ENCODE assay signal across 10 cellular contexts in genomic region chr20:44074252-44075151, GRCh38.
DNase-seq lines count a peak whose midpoint lies in the region; TF ChIP-seq lines count a peak whose summit lies in the region.
"Had no signal": no experiment of that assay in that cellular context is flagged by ENCODE, and none has a peak within 500 bp of the region (broad histone marks: within the 10 kb centered on the region; RNA-seq: fewer than 3 reads in every experiment).

No MANE protein-coding gene starts in this region.

- H3K36me3 Mint-ChIP-seq in dendritic cell treated with granulocyte-macrophage colony-stimulating factor and Interleukin-4, amounts not matched to agents 40 ng/mL and 50 ng/mL, for 4 days (ENCODE audit: low read depth), result no peaks in the 10 kb centered on the region
- H3K36me3 Mint-ChIP-seq in osteocyte (ENCODE audit: unreplicated experiment) (no peaks in the 10 kb centered on the region), chondrocyte (ENCODE audit: low read depth) (no peaks in the 10 kb centered on the region)

- intact Hi-C loops in dendritic cell treated with granulocyte-macrophage colony-stimulating factor and Interleukin-4, amounts not matched to agents 40 ng/mL and 50 ng/mL, for 4 days (cut with micrococcal nuclease), result no loop called here

- no peak overlapping the region for H3K4me3 Mint-ChIP-seq in dendritic cell treated with granulocyte-macrophage colony-stimulating factor and Interleukin-4, amounts not matched to agents 40 ng/mL and 50 ng/mL, for 4 days
- H3K4me3 Mint-ChIP-seq in osteocyte (ENCODE audit: unreplicated experiment), result no peak overlapping the region
- no peak overlapping the region for H3K4me3 Mint-ChIP-seq in chondrocyte (ENCODE audit: unreplicated experiment)

- TF ChIP-seq CTCF in osteocyte (IDR thresholded peaks at IDR 0.05) (no peak), chondrocyte (IDR thresholded peaks at IDR 0.05) (no peak)

- H3K4me1 Mint-ChIP-seq in dendritic cell treated with granulocyte-macrophage colony-stimulating factor and Interleukin-4, amounts not matched to agents 40 ng/mL and 50 ng/mL, for 4 days (ENCODE audit: low read depth), result peaks cover 46% of the 10 kb centered on the region
- H3K4me1 Mint-ChIP-seq in osteocyte (ENCODE audit: unreplicated experiment) (peaks cover 5% of the 10 kb centered on the region), chondrocyte (ENCODE audit: low read depth) (peaks cover 3% of the 10 kb centered on the region)

- in situ Hi-C loops in G401 (cut with HindIII; ENCODE audit: low sequenced_read_pairs), result no loop called here

- H3K27ac Mint-ChIP-seq in dendritic cell treated with granulocyte-macrophage colony-stimulating factor and Interleukin-4, amounts not matched to agents 40 ng/mL and 50 ng/mL, for 4 days, result peak overlapping the region; percentile 55
- H3K27ac Mint-ChIP-seq in osteocyte (ENCODE audit: unreplicated experiment) (no peak overlapping the region), chondrocyte (ENCODE audit: unreplicated experiment) (no peak overlapping the region)

- peaks cover 2% of the 10 kb centered on the region for H3K27me3 Mint-ChIP-seq in dendritic cell treated with granulocyte-macrophage colony-stimulating factor and Interleukin-4, amounts not matched to agents 40 ng/mL and 50 ng/mL, for 4 days
- H3K27me3 Mint-ChIP-seq in osteocyte (ENCODE audit: unreplicated experiment) (peaks cover 16% of the 10 kb centered on the region), chondrocyte (ENCODE audit: low read depth) (peaks cover 24% of the 10 kb centered on the region)

- DNase-seq in G401 (ENCODE audit: low spot score) (peak; percentile 56), NOMO-1 treated with dmso at 0.1 percent for 144 hours (lab: John Stamatoyannopoulos, UW; ENCODE audit: unreplicated experiment) (peak; percentile 63), osteocyte (ENCODE audit: extremely low spot score, unreplicated experiment) (peak; percentile 54), chondrocyte (ENCODE audit: low spot score) (no peak), NCI-H69 (lab: John Stamatoyannopoulos, UW) (no peak), NCI-H146 treated with DMSO at 0.1 percent for 48 hours (lab: John Stamatoyannopoulos, UW; ENCODE audit: unreplicated experiment) (no peak)
- DNase-seq: activated CD8-positive, alpha-beta memory T cell treated with anti-CD3 and anti-CD28 coated beads, Interleukin-2, amount 50 U/mL, for 4 hours; esophagus squamous epithelium; NCI-H82 had no signal

- no peaks in the 10 kb centered on the region for H3K9me3 Mint-ChIP-seq in dendritic cell treated with granulocyte-macrophage colony-stimulating factor and Interleukin-4, amounts not matched to agents 40 ng/mL and 50 ng/mL, for 4 days
- H3K9me3 Mint-ChIP-seq in osteocyte (ENCODE audit: unreplicated experiment), result no peaks in the 10 kb centered on the region
- H3K9me3 Mint-ChIP-seq in chondrocyte (ENCODE audit: low read depth), result no peaks in the 10 kb centered on the region

Comparison
In these comparisons a context has a peak if more than half of its experiments do, and no peak if none do; other contexts are left out.
1. DNase-seq: peak in G401 (single experiment), NOMO-1 treated with dmso at 0.1 percent for 144 hours (single experiment) and osteocyte (single experiment); none in chondrocyte (single experiment), NCI-H69 (single experiment) and NCI-H146 treated with DMSO at 0.1 percent for 48 hours (single experiment).